Comparison of ENCODE assay signal across 1 cellular context in genomic region chr16:88432174-88432573, GRCh38.
TF ChIP-seq lines count a peak whose summit lies in the region.

No MANE protein-coding gene starts in this region.

TF ChIP-seq in HCT116, 20 proteins besides CTCF, POLR2A, EP300 and RAD21 (continued from another document):
- TF ChIP-seq REST (IDR thresholded peaks at IDR 0.05; ENCODE audit: low read depth) (no peak), EZH2phosphoT487 (IDR thresholded peaks at IDR 0.05; ENCODE audit: borderline replicate concordance) (no peak)
